ENCODE assay signal across 9 cellular contexts in genomic region chr19:30228113-30228725, GRCh38.
A peak's percentile ranks its signal among the peaks of the same experiment; 100 is the strongest.
DNase-seq lines count a peak whose midpoint lies in the region; ATAC-seq, FAIRE-seq and TF ChIP-seq lines count a peak whose summit lies in the region.
"Had no signal": no experiment of that assay in that cellular context is flagged by ENCODE, and none has a peak within 500 bp of the region (broad histone marks: within the 10 kb centered on the region; RNA-seq: fewer than 3 reads in every experiment).

No MANE protein-coding gene starts in this region.

- no peak for TF ChIP-seq EP300 in A549 (IDR thresholded peaks at IDR 0.05)

- no peaks in the 10 kb centered on the region for H3K36me3 ChIP-seq in HUES48 (ENCODE audit: control insufficient read depth, insufficient read depth, low read length)

- 9% methylated on average over 42 of the region's 43 CpGs for WGBS in A549 (ENCODE audit: missing lambda C conversion rate)

- H3K4me2 ChIP-seq in A549, result peak overlapping the region; percentile 93

- peaks cover 86% of the 10 kb centered on the region for H3K27me3 ChIP-seq in HUES48 (ENCODE audit: control insufficient read depth, insufficient read depth, low read length)

- peaks cover 64% of the 10 kb centered on the region for H3K27me3 Mint-ChIP-seq in chondrocyte (ENCODE audit: low read depth)

- no peaks in the 10 kb centered on the region for H3K9me3 Mint-ChIP-seq in chondrocyte (ENCODE audit: low read depth)

- H3K27ac ChIP-seq in A549 (no peak overlapping the region), HUES48 (ENCODE audit: low read depth, low read length) (no peak overlapping the region)

- no peak for ATAC-seq in A549

- H3K4me1 ChIP-seq in A549 (peaks cover 39% of the 10 kb centered on the region), HUES48 (ENCODE audit: control insufficient read depth, insufficient read depth, low read length) (peaks cover 34% of the 10 kb centered on the region)

- CTCF ChIA-PET in A549 (lab: Yijun Ruan, JAX), result interaction anchor here (0.9 to 1.1 kb wide), 3 partner anchors 10 to 622 kb away, joined by 3 read pairs; partner anchors contain the start of gene POP4

- H3K4me3 Mint-ChIP-seq in chondrocyte (ENCODE audit: unreplicated experiment), result peak overlapping the region; percentile 63

- TF ChIP-seq CTCF in A549 (IDR thresholded peaks at IDR 0.05) (no peak), chondrocyte (IDR thresholded peaks at IDR 0.05) (no peak)

- H3K9me3 ChIP-seq in A549 (no peaks in the 10 kb centered on the region), HUES48 (ENCODE audit: control insufficient read depth, insufficient read depth, low read length) (no peaks in the 10 kb centered on the region)

- DNase-seq in A549 (ENCODE audit: low read depth in 1 of 2, low spot score in 1 of 2) (no peak), chondrocyte (ENCODE audit: low spot score) (no peak), myocyte (ENCODE audit: low read depth) (peak; percentile 2), SIG-M5 (lab: John Stamatoyannopoulos, UW) (no peak), NCI-H1694 treated with DMSO at 0.1 percent for 48 hours (lab: John Stamatoyannopoulos, UW) (no peak), SKM-1 treated with dmso at 0.1 percent for 144 hours (lab: John Stamatoyannopoulos, UW; ENCODE audit: unreplicated experiment) (no peak), DMS53 (lab: John Stamatoyannopoulos, UW) (no peak)

- no peak for TF ChIP-seq RAD21 in A549 (conservative IDR thresholded peaks at IDR 0.05 in 1 of 2, IDR thresholded peaks at IDR 0.05 in 1 of 2)

- POLR2A ChIA-PET in A549 (lab: Yijun Ruan, JAX), result no interaction called here

- FAIRE-seq in A549 (lab: Jason Lieb, UNC), result no peak
- FAIRE-seq: islet of Langerhans had no signal

- TF ChIP-seq POLR2A in A549 (IDR thresholded peaks at IDR 0.05; ENCODE audit: low read length), result no peak

- H3K4me3 ChIP-seq in A549, result peak overlapping the region; percentile 71
- peak overlapping the region; percentile 62 for H3K4me3 ChIP-seq in HUES48 (ENCODE audit: low read depth, low read length)

- no peak overlapping the region for H3K9ac ChIP-seq in HUES48 (ENCODE audit: low read depth, low read length)

- H3K4me1 Mint-ChIP-seq in chondrocyte (ENCODE audit: low read depth), result peaks cover 32% of the 10 kb centered on the region

- no peak overlapping the region for H3K27ac Mint-ChIP-seq in chondrocyte (ENCODE audit: unreplicated experiment)

- peaks cover 3% of the 10 kb centered on the region for H3K36me3 Mint-ChIP-seq in chondrocyte (ENCODE audit: low read depth)

TF ChIP-seq in A549, 52 proteins besides CTCF, POLR2A, EP300 and RAD21:
- TF ChIP-seq CBX2 (IDR thresholded peaks at IDR 0.05; ENCODE audit: borderline replicate concordance, low read depth), result no peak
- no peak for TF ChIP-seq MYC (IDR thresholded peaks at IDR 0.05; ENCODE audit: borderline replicate concordance, low read length)
- TF ChIP-seq GATA3 (IDR thresholded peaks at IDR 0.05; ENCODE audit: borderline replicate concordance), result no peak
- no peak for TF ChIP-seq BHLHE40 (IDR thresholded peaks at IDR 0.05; ENCODE audit: low read depth, low read length)
